In the genomic region with DNA sequence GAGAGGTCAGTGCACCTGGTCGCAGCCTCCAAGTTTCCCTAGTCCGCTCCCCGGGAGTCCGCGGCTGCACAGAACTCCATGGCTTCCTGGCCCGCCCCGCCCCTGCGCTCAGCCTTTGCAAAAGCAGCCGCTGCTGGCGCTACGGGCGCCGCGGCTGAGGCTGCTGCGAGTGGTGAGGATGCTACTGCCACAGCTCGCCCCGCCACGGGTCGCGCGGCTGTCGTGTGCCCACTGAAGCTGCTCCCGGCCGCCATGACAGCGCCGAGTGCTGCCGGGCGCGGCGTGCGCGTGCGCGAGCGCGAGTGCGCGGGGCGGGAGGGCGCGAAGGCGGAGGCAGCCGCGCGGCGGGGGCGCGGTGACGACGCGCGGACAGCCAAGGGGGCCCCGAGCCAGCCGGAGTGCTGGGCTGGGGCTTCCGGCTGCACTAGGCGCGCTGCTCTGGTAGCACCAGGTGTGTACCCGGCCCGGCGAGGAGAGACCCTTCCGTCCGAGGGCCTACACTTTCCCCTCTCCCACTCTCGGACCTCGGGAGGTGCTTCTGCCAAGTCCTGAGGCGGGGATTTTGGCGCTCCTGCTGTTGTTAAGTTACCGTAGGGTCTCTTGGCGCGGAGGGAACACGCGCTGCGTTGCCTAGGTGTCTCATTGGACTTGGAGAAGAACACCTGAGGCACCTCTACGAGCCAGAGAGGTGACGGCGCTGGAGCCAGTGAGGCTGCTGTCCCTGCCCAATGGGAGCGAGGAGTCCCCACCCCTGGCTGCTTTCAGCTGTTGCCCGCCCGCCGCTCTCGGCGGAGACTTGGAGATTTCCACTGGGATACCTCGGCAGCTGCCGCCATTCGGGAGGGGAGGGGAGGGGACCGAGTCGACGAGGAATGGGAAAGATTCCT, we compare ENCODE assay signal across 8 cellular contexts. TPM values are rescaled to one million over a fixed set of nuclear protein-coding genes. Genes with fewer than 3 reads are reported as not detected.
DNase-seq lines count a peak whose midpoint lies in the region; ATAC-seq and TF ChIP-seq lines count a peak whose summit lies in the region.

No MANE protein-coding gene starts in this region.

- peaks cover 19% of the 10 kb centered on the region for H3K36me3 Mint-ChIP-seq in CD4-positive, alpha-beta T cell (ENCODE audit: low read depth)
- peaks cover 11% of the 10 kb centered on the region for H3K36me3 Mint-ChIP-seq in activated CD4-positive, alpha-beta memory T cell treated with anti-CD3 and anti-CD28 coated beads, Interleukin-2, amount 10 ng/mL, durations not matched to agents 7 days and 5 days (ENCODE audit: low read depth)

- DNase-seq in CD4-positive, alpha-beta T cell, result peak; percentile 65 to 86 (median 74)
- DNase-seq in NCI-H69 (lab: John Stamatoyannopoulos, UW) (peak; percentile 93), medulla oblongata (ENCODE audit: extremely low spot score) (peak; percentile 73)
- peak; percentile 82 for DNase-seq in activated CD4-positive, alpha-beta memory T cell treated with anti-CD3 and anti-CD28 coated beads, Interleukin-2, amount 10 ng/mL, durations not matched to agents 7 days and 5 days
- DNase-seq in effector CD4-positive, alpha-beta T cell, result peak; percentile 72
- DNase-seq in stimulated activated CD4-positive, alpha-beta T cell treated with anti-CD3 and anti-CD28 coated beads, TNF-alpha, amount 100 ng/mL, for 48 hours (ENCODE audit: low read depth in 3 of 3), result peak; percentile 51 to 76 (median 62)

- no peaks in the 10 kb centered on the region for H3K27me3 ChIP-seq in CD4-positive, alpha-beta T cell (ENCODE audit: control insufficient read depth, insufficient read depth, low read length)

- intact Hi-C loops in CD4-positive, alpha-beta T cell (cut with DNase I, micrococcal nuclease), result loop anchor here (1.0 to 10.0 kb wide), 5 partner anchors 84 to 1769 kb away; partner anchors contain the start of genes RPS3A (in 2 of the 2), FBXW7 (in 1 of the 2) and FHIP1A (in 1 of the 2)

- TF ChIP-seq CTCF in CD4-positive, alpha-beta T cell (IDR thresholded peaks at IDR 0.05), result no peak

- peak; percentile 72 for ATAC-seq in CD4-positive, alpha-beta T cell (ENCODE audit: poor library complexity)
- peak; percentile 85 for ATAC-seq in GM19397 (IDR thresholded peaks at IDR 0.05; ENCODE audit: unreplicated experiment)
- peak; percentile 75 for ATAC-seq in HG03521 (IDR thresholded peaks at IDR 0.05; ENCODE audit: unreplicated experiment)

- no peaks in the 10 kb centered on the region for H3K9me3 Mint-ChIP-seq in CD4-positive, alpha-beta T cell
- H3K9me3 Mint-ChIP-seq in activated CD4-positive, alpha-beta memory T cell treated with anti-CD3 and anti-CD28 coated beads, Interleukin-2, amount 10 ng/mL, durations not matched to agents 7 days and 5 days, result no peaks in the 10 kb centered on the region

- peaks cover 40% of the 10 kb centered on the region for H3K4me1 Mint-ChIP-seq in CD4-positive, alpha-beta T cell (ENCODE audit: low read depth)
- H3K4me1 Mint-ChIP-seq in activated CD4-positive, alpha-beta memory T cell treated with anti-CD3 and anti-CD28 coated beads, Interleukin-2, amount 10 ng/mL, durations not matched to agents 7 days and 5 days, result peaks cover 24% of the 10 kb centered on the region

- H3K9me3 ChIP-seq in CD4-positive, alpha-beta T cell (ENCODE audit: control insufficient read depth, low read length), result no peaks in the 10 kb centered on the region

- CTCF ChIA-PET in CD4-positive, alpha-beta T cell (lab: Charles Lee), result interaction anchor here (1.0 to 2.6 kb wide), 2 partner anchors 83 to 89 kb away, joined by 3 to 13 read pairs; no protein-coding TSS in a partner anchor
- CTCF ChIA-PET in activated CD4-positive, alpha-beta memory T cell treated with anti-CD3 and anti-CD28 coated beads, Interleukin-2, amount 10 ng/mL, durations not matched to agents 7 days and 5 days (lab: Charles Lee), result interaction anchor here (1.1 to 1.9 kb wide), 4 partner anchors 13 to 148 kb away, joined by 3 to 7 read pairs (median 3); partner anchors contain the start of gene RPS3A

- H3K27ac ChIP-seq in CD4-positive, alpha-beta T cell (ENCODE audit: low read depth, low read length), result peak overlapping the region; percentile 91

- no peaks in the 10 kb centered on the region for H3K27me3 Mint-ChIP-seq in CD4-positive, alpha-beta T cell
- no peaks in the 10 kb centered on the region for H3K27me3 Mint-ChIP-seq in activated CD4-positive, alpha-beta memory T cell treated with anti-CD3 and anti-CD28 coated beads, Interleukin-2, amount 10 ng/mL, durations not matched to agents 7 days and 5 days

- peak overlapping the region; percentile 100 for H3K4me3 Mint-ChIP-seq in CD4-positive, alpha-beta T cell
- peak overlapping the region; percentile 100 for H3K4me3 Mint-ChIP-seq in activated CD4-positive, alpha-beta memory T cell treated with anti-CD3 and anti-CD28 coated beads, Interleukin-2, amount 10 ng/mL, durations not matched to agents 7 days and 5 days

- H3K27ac Mint-ChIP-seq in CD4-positive, alpha-beta T cell, result peak overlapping the region; percentile 98
- H3K27ac Mint-ChIP-seq in activated CD4-positive, alpha-beta memory T cell treated with anti-CD3 and anti-CD28 coated beads, Interleukin-2, amount 10 ng/mL, durations not matched to agents 7 days and 5 days, result peak overlapping the region; percentile 98

- POLR2A ChIA-PET in CD4-positive, alpha-beta T cell (lab: Charles Lee), result interaction anchor here (0.7 to 7.3 kb wide), 7 partner anchors 10 to 1764 kb away, joined by 3 to 78 read pairs (median 4); partner anchors contain the start of genes ARFIP1, RPS3A and TIGD4
- POLR2A ChIA-PET in activated CD4-positive, alpha-beta memory T cell treated with anti-CD3 and anti-CD28 coated beads, Interleukin-2, amount 10 ng/mL, durations not matched to agents 7 days and 5 days (lab: Charles Lee), result interaction anchor here (0.8 to 5.1 kb wide), 12 partner anchors 9 to 84 kb away, joined by 3 to 57 read pairs (median 4); partner anchors contain the start of gene RPS3A

RNA-seq across cellular contexts. Expression of gene LRBA, which starts 0.6 kb away (rescaled TPM):
- 10 to 100 TPM; 52.6 to 55.0 TPM for total RNA-seq in CD4-positive, alpha-beta T cell
- 10 to 100 TPM; 42.4 to 45.2 TPM for total RNA-seq in activated CD4-positive, alpha-beta memory T cell treated with anti-CD3 and anti-CD28 coated beads, Interleukin-2, amount 10 ng/mL, durations not matched to agents 7 days and 5 days

Comparison
In these comparisons a context has a peak if more than half of its experiments do, and no peak if none do; other contexts are left out.
1. Peak in every context shown above with its lines: DNase-seq, ATAC-seq and H3K27ac ChIP-seq.